Comparison of ENCODE assay signal across 1 cellular context in the genomic region with DNA sequence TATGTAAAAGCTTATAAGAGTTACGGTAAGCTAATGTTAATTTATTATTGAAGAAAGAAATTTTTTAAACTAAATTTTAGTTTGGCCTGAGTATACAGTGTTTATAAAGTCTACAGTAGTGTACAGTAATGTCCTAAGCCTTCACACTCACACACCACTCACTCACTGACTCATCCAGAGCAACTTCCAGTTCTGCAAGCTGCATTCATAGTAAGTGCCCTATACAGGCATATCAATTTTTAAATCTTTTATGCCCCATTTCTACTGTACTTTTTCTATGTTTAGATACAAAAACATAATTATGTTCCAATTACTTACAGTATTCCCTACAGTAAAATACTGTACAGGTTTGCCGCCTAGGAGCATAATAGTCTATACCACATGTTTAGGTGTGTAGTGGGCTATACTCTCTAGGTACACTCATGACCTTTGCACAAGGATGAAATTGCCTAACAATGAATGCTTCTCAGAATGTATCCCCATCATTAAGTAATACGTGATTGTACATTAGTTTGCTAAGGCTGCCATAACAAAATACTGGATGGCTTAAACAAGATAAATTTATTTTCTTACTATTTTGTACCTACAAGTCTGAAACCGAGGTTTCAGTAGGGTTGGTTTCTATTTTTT.
TF ChIP-seq lines count a peak whose summit lies in the region.

No MANE protein-coding gene starts in this region.

TF ChIP-seq in SK-N-SH, 30 proteins besides CTCF, POLR2A, EP300 and RAD21 (continued from another document):
- peak; percentile 16; the same call in 1 of the 2 replicates for TF ChIP-seq FOSL2 (IDR thresholded peaks at IDR 0.05; ENCODE audit: borderline replicate concordance, low read depth)
- no peak for TF ChIP-seq POLR2AphosphoS5 (IDR thresholded peaks at IDR 0.05; ENCODE audit: low read depth, low read length)
TF ChIP-seq in SK-N-SH: peak in this region for 1.
